Comparison of ENCODE assay signal across 19 cellular contexts in the genomic region with DNA sequence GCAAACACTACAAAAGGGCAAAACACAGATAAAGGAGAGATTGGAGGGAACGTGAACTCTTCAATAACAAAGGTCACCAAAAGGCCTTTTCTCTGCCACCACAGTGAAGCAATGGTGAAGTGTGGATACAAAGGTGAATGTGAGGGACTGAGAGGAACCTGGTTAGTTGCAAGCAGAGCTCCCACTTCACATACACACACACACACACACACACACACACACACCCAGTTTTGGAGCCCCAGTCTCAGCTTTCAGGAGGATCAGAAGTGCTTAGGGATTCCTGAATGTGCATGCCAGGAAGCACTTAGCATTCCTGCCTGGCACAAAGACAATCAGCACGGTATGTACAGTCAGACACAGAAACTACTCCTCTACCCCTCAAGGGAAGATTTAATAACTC.
A peak's percentile ranks its signal among the peaks of the same experiment; 100 is the strongest.
DNase-seq lines count a peak whose midpoint lies in the region; ATAC-seq, FAIRE-seq and TF ChIP-seq lines count a peak whose summit lies in the region.
"Had no signal": no experiment of that assay in that cellular context is flagged by ENCODE, and none has a peak within 500 bp of the region (broad histone marks: within the 10 kb centered on the region; RNA-seq: fewer than 3 reads in every experiment).

No MANE protein-coding gene starts in this region.

- CTCF ChIA-PET in endothelial cell of umbilical vein (lab: Charles Lee) = no interaction called here

- ATAC-seq in Right ventricle myocardium inferior (peak; percentile 86), left lobe of liver (peak; percentile 98), upper lobe of right lung (peak; percentile 91)
- no peak for ATAC-seq in stimulated activated naive CD8-positive, alpha-beta T cell treated with anti-CD3 and anti-CD28 coated beads, Interleukin-15, Interleukin-2, amounts not matched to agents 100 U/mL and 50 U/mL, for 24 hours
- ATAC-seq: T-cell had no signal

- TF ChIP-seq CTCF in endothelial cell of umbilical vein (IDR thresholded peaks at IDR 0.05; ENCODE audit: extremely low read depth in 1 of 2, insufficient read depth in 1 of 2, low read depth in 1 of 2, low read length in 2 of 2) (no peak), upper lobe of right lung (IDR thresholded peaks at IDR 0.05) (no peak)

- dilution Hi-C loops in endothelial cell of umbilical vein (cut with MboI; ENCODE audit: extremely low pct_ligation_motif_present, low sequenced_read_pairs) = no loop called here

- H3K79me2 ChIP-seq in endothelial cell of umbilical vein (ENCODE audit: control insufficient read depth, insufficient read depth, low read length) = no peaks in the 10 kb centered on the region

- intact Hi-C loops in Right ventricle myocardium inferior (cut with DNase I) = loop anchor here (5.0 kb wide), 1 partner anchor 39 kb away; a partner anchor contains a TSS
- intact Hi-C loops in cardiac septum (cut with DNase I) = no loop called here
- intact Hi-C loops in endothelial cell of umbilical vein (cut with micrococcal nuclease) = loop anchor here (10.0 kb wide), 2 partner anchors 51 to 59 kb away; no protein-coding TSS in a partner anchor
- intact Hi-C loops in upper lobe of right lung (cut with DNase I) = no loop called here

- POLR2A ChIA-PET in endothelial cell of umbilical vein (lab: Charles Lee) = no interaction called here

- no peak overlapping the region for H3K4me2 ChIP-seq in endothelial cell of umbilical vein (ENCODE audit: insufficient read depth, low read length)

- H2AFZ ChIP-seq in endothelial cell of umbilical vein (ENCODE audit: low read depth, low read length) = no peak overlapping the region

- H3K9me1 ChIP-seq in endothelial cell of umbilical vein (replicated peaks; ENCODE audit: control insufficient read depth, extremely low read depth, insufficient read depth, low read length) = no peaks in the 10 kb centered on the region

- DNase-seq in Right ventricle myocardium inferior (ENCODE audit: missing footprints) (no peak), cardiac septum (ENCODE audit: low spot score) (no peak), endothelial cell of umbilical vein (ENCODE audit: low read depth, low spot score) (peak; percentile 29), left lobe of liver (ENCODE audit: low spot score) (peak; percentile 51), upper lobe of right lung (peak; percentile 57), NCI-H748 treated with DMSO at 0.1 percent for 48 hours (lab: John Stamatoyannopoulos, UW) (no peak), DMS 273 (lab: John Stamatoyannopoulos, UW; ENCODE audit: unreplicated experiment) (no peak)
- no peak for DNase-seq in stimulated activated naive CD8-positive, alpha-beta T cell treated with anti-CD3 and anti-CD28 coated beads, Interleukin-15, Interleukin-2, amounts not matched to agents 100 U/mL and 50 U/mL, for 24 hours
- DNase-seq: activated CD4-positive, CD25-positive, alpha-beta regulatory T cell treated with anti-CD3 and anti-CD28 coated beads, Interleukin-2, amount 50 U/mL, for 72 hours; activated naive CD4-positive, alpha-beta T cell; brain microvascular endothelial cell; effector CD8-positive, alpha-beta T cell; KBM-7; NCI-H1436 treated with DMSO at 0.1 percent for 48 hours; NCI-H526; RPMI8226; T-cell had no signal

- H3K4me1 ChIP-seq in endothelial cell of umbilical vein (ENCODE audit: control insufficient read depth, extremely low read depth, insufficient read depth, low read length) = no peaks in the 10 kb centered on the region
- H3K4me1 ChIP-seq in upper lobe of right lung = no peaks in the 10 kb centered on the region

- H3K9ac ChIP-seq in endothelial cell of umbilical vein (replicated peaks; ENCODE audit: extremely low read depth, insufficient read depth, low read length) = no peak overlapping the region

- no peaks in the 10 kb centered on the region for H4K20me1 ChIP-seq in endothelial cell of umbilical vein (replicated peaks; ENCODE audit: control insufficient read depth, extremely low read depth, insufficient read depth, low read length)

- no TSS peak for BruUV-seq in endothelial cell of umbilical vein (replicated peaks; lab: Mats Ljungman, UMichigan)

- H3K36me3 ChIP-seq in endothelial cell of umbilical vein (ENCODE audit: control insufficient read depth in 2 of 2, extremely low read depth in 1 of 2, insufficient read depth in 2 of 2, low read length in 2 of 2) (no peaks in the 10 kb centered on the region), upper lobe of right lung (no peaks in the 10 kb centered on the region)
- H3K36me3 ChIP-seq: brain microvascular endothelial cell, thoracic aorta had no signal

- FAIRE-seq in endothelial cell of umbilical vein (lab: Jason Lieb, UNC) = no peak
- FAIRE-seq: G401.6 had no signal

- H3K27me3 ChIP-seq in endothelial cell of umbilical vein (ENCODE audit: control insufficient read depth in 2 of 2, insufficient read depth in 2 of 2, low read length in 2 of 2) (no peaks in the 10 kb centered on the region), upper lobe of right lung (no peaks in the 10 kb centered on the region)
- H3K27me3 ChIP-seq: brain microvascular endothelial cell had no signal

- no peak for TF ChIP-seq POLR2A in endothelial cell of umbilical vein (IDR thresholded peaks at IDR 0.05; ENCODE audit: low read depth, low read length)

- no peak overlapping the region for H3K4me3 ChIP-seq in endothelial cell of umbilical vein (replicated peaks in 1 of 3; ENCODE audit: insufficient read depth in 1 of 3, low read depth in 1 of 3, low read length in 3 of 3)
- H3K4me3 ChIP-seq in upper lobe of right lung = no peak overlapping the region
- H3K4me3 ChIP-seq: thoracic aorta had no signal

- H3K9me3 ChIP-seq in endothelial cell of umbilical vein (replicated peaks; ENCODE audit: control insufficient read depth, insufficient read depth, low read length) (no peaks in the 10 kb centered on the region), upper lobe of right lung (no peaks in the 10 kb centered on the region)
- H3K9me3 ChIP-seq: thoracic aorta had no signal

- no peak overlapping the region for H3K27ac ChIP-seq in endothelial cell of umbilical vein (ENCODE audit: insufficient read depth, low read depth, low read length)
- no peak overlapping the region for H3K27ac ChIP-seq in upper lobe of right lung
- H3K27ac ChIP-seq: brain microvascular endothelial cell, thoracic aorta had no signal

TF ChIP-seq in endothelial cell of umbilical vein, 7 proteins besides CTCF, POLR2A, EP300 and RAD21:
- no peak for TF ChIP-seq MYC (IDR thresholded peaks at IDR 0.05; ENCODE audit: low read depth, low read length)
- no peak for TF ChIP-seq FOS (IDR thresholded peaks at IDR 0.05; ENCODE audit: borderline replicate concordance, insufficient read depth, low read length)

Comparison
In these comparisons a context has a peak if more than half of its experiments do, and no peak if none do; other contexts are left out.
1. intact Hi-C loops: an anchor here in Right ventricle myocardium inferior (5.0 kb wide) and endothelial cell of umbilical vein (10.0 kb wide); none called in cardiac septum and upper lobe of right lung.
2. DNase-seq: peak in endothelial cell of umbilical vein (single experiment), left lobe of liver (single experiment) and upper lobe of right lung (single experiment); none in Right ventricle myocardium inferior (single experiment), cardiac septum (single experiment), NCI-H748 treated with DMSO at 0.1 percent for 48 hours (single experiment), stimulated activated naive CD8-positive, alpha-beta T cell treated with anti-CD3 and anti-CD28 coated beads, Interleukin-15, Interleukin-2, amounts not matched to agents 100 U/mL and 50 U/mL, for 24 hours (single experiment) and DMS 273 (single experiment).